In the genomic region with DNA sequence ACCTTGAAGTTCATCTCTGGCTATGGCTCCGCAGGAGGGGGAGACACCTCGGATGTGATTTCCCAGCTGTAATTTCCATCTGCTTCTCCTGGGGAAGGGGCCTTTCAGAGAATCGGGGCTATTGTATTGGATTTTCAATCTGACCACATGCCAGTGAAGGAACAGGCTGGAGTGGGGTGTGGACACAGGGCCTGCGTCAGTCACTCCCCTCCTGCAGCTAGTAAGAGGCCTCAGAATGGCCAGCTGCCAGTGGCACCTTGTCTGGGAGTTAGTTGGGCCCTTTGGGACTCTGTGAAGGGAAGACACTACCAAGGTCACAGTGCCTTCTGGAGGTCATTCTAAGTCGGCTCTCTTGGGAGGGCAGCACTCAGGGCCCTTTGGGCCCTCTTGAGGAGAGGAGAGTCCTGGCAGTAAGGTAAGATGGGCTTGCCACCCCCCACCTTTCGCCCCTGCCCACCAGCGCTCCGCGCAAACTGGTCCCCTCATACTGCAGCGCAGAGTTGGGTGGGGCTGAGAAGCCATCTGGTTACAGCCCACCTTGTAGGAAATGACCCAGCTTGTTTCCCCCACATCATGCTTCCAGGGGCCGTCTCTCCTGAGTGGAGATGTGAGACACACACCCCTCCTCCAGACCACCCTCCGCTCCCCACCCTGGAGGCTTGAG, we compare ENCODE assay signal across 23 cellular contexts. TPM values are rescaled to one million over a fixed set of nuclear protein-coding genes. Genes with fewer than 3 reads are reported as not detected.
"Had no signal": no experiment of that assay in that cellular context is flagged by ENCODE, and none has a peak within 500 bp of the region (broad histone marks: within the 10 kb centered on the region; RNA-seq: fewer than 3 reads in every experiment).

No MANE protein-coding gene starts in this region.

- H3K27me3 ChIP-seq: breast epithelium, dorsolateral prefrontal cortex, gastroesophageal sphincter had no signal

- H3K4me3 Mint-ChIP-seq: activated naive CD8-positive, alpha-beta T cell; activated T-cell treated with anti-CD3 and anti-CD28 coated beads, Interleukin-2, amount 50 U/mL, for 24 hours; activated T-helper 17 cell treated with anti-CD3 and anti-CD28 coated beads, Interleukin-2, amount 50 U/mL, for 72 hours; effector memory CD8-positive, alpha-beta T cell; nephron progenitor cell; stimulated activated naive B cell treated with anti-CD40 and anti-IgM and Interleukin-4, amounts not matched to agents 10 μg/mL and 1 μg/mL and 100 μg/mL, for 72 hours; T-helper 1 cell treated with Interleukin-12 subunit alpha and Interleukin-12 subunit beta and Interleukin-4 antibody, amounts not matched to agents 30 μg/mL and 1 μg/mL, for 36 hours; WTC11 had no signal

- H3K36me3 Mint-ChIP-seq: activated naive CD8-positive, alpha-beta T cell; WTC11 had no signal

- H3K4me3 ChIP-seq: adrenal gland, breast epithelium, colonic mucosa, dorsolateral prefrontal cortex, esophagus squamous epithelium, gastroesophageal sphincter, heart left ventricle, upper lobe of left lung had no signal

- H3K9me3 ChIP-seq: adrenal gland, breast epithelium, colonic mucosa, esophagus squamous epithelium, gastroesophageal sphincter, heart left ventricle, upper lobe of left lung had no signal

- H3K36me3 ChIP-seq: adrenal gland, breast epithelium, colonic mucosa, esophagus squamous epithelium, heart left ventricle, upper lobe of left lung had no signal

- H3K27ac ChIP-seq: adrenal gland, breast epithelium, colonic mucosa, esophagus squamous epithelium, gastroesophageal sphincter, upper lobe of left lung had no signal

- H3K4me1 Mint-ChIP-seq: activated T-helper 17 cell treated with anti-CD3 and anti-CD28 coated beads, Interleukin-2, amount 50 U/mL, for 72 hours had no signal

- H3K27ac Mint-ChIP-seq: activated naive CD8-positive, alpha-beta T cell; activated T-cell treated with anti-CD3 and anti-CD28 coated beads, Interleukin-2, amount 50 U/mL, for 24 hours; activated T-helper 17 cell treated with anti-CD3 and anti-CD28 coated beads, Interleukin-2, amount 50 U/mL, for 72 hours; effector memory CD8-positive, alpha-beta T cell; T-helper 1 cell treated with Interleukin-12 subunit alpha and Interleukin-12 subunit beta and Interleukin-4 antibody, amounts not matched to agents 30 μg/mL and 1 μg/mL, for 36 hours; WTC11 had no signal

- DNase-seq: activated CD8-positive, alpha-beta memory T cell treated with anti-CD3 and anti-CD28 coated beads for 24 hours; activated CD8-positive, alpha-beta memory T cell treated with anti-CD3 and anti-CD28 coated beads, Interleukin-2, amount 50 U/mL, for 4 hours; activated T-cell treated with anti-CD3 and anti-CD28 coated beads, Interleukin-2, amount 50 U/mL, for 24 hours; colonic mucosa; effector memory CD8-positive, alpha-beta T cell; esophagus squamous epithelium; left ventricle myocardium superior; mammary epithelial cell; nephron progenitor cell; stimulated activated CD4-positive, alpha-beta T cell treated with anti-CD3 and anti-CD28 coated beads, Interleukin-2, amount 100 ng/mL, for 48 hours; stimulated activated CD8-positive, alpha-beta memory T cell treated with anti-CD3 and anti-CD28 coated beads, Interleukin-4, amount 100 ng/mL, for 48 hours; stimulated activated naive B cell treated with anti-CD40 and anti-IgM and Interleukin-4, amounts not matched to agents 10 μg/mL and 1 μg/mL and 100 μg/mL, for 72 hours; T1000 had no signal

- ATAC-seq: activated T-helper 17 cell treated with anti-CD3 and anti-CD28 coated beads, Interleukin-2, amount 50 U/mL, for 72 hours; effector memory CD8-positive, alpha-beta T cell; gastroesophageal sphincter; left ventricle myocardium superior; stimulated activated naive B cell treated with anti-CD40 and anti-IgM and Interleukin-4, amounts not matched to agents 10 μg/mL and 1 μg/mL and 100 μg/mL, for 72 hours; WTC11 had no signal

- H3K9me3 Mint-ChIP-seq: activated T-cell treated with anti-CD3 and anti-CD28 coated beads, Interleukin-2, amount 50 U/mL, for 24 hours; activated T-helper 17 cell treated with anti-CD3 and anti-CD28 coated beads, Interleukin-2, amount 50 U/mL, for 72 hours; effector memory CD8-positive, alpha-beta T cell; nephron progenitor cell; stimulated activated naive B cell treated with anti-CD40 and anti-IgM and Interleukin-4, amounts not matched to agents 10 μg/mL and 1 μg/mL and 100 μg/mL, for 72 hours; T-helper 1 cell treated with Interleukin-12 subunit alpha and Interleukin-12 subunit beta and Interleukin-4 antibody, amounts not matched to agents 30 μg/mL and 1 μg/mL, for 36 hours; WTC11 had no signal

RNA-seq across cellular contexts. Expression of a gene that starts 5.4 kb away (rescaled TPM):
- total RNA-seq: activated T-helper 17 cell treated with anti-CD3 and anti-CD28 coated beads, Interleukin-2, amount 50 U/mL, for 72 hours had no signal
